ENCODE assay signal across 17 cellular contexts in the genomic region with DNA sequence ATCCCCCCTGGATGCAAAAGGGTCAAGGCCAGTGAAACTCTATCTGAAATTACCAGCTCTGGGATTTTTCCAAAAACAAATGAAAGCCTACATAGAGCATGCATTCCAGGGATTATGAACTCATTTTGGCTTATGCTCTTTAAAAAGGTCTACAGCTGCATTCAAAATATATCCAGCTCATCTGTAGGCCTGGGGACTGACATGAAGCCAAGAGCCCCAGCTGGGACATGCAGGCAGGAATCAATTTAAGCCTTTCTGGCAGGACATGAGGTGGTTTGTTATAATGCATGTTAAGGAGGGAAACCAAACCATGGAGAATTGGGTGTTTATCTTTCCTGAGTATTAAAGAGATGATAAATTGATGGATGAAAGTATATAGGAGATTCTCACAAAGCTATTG.
A peak's percentile ranks its signal among the peaks of the same experiment; 100 is the strongest.
DNase-seq lines count a peak whose midpoint lies in the region; ATAC-seq and TF ChIP-seq lines count a peak whose summit lies in the region.
"Had no signal": no experiment of that assay in that cellular context is flagged by ENCODE, and none has a peak within 500 bp of the region (broad histone marks: within the 10 kb centered on the region; RNA-seq: fewer than 3 reads in every experiment).

No MANE protein-coding gene starts in this region.

- no peak overlapping the region for H2BK5ac ChIP-seq in IMR-90 (ENCODE audit: low read depth, low read length, poor library complexity, severe bottlenecking)

- no peak overlapping the region for H2BK120ac ChIP-seq in IMR-90 (ENCODE audit: low read depth, low read length)

- H3K27ac ChIP-seq in AG04450 (ENCODE audit: low read depth, low read length) = no peak overlapping the region
- H3K27ac ChIP-seq in IMR-90 (ENCODE audit: insufficient read depth, low read length) = no peak overlapping the region
- H3K27ac ChIP-seq: A549 had no signal

- no peak for TF ChIP-seq RAD21 in IMR-90 (IDR thresholded peaks at IDR 0.05; ENCODE audit: low read length)

- POLR2A ChIA-PET in AG04450 (lab: Yijun Ruan, JAX) (interaction anchor here (1.0 kb wide), 1 partner anchor 57 kb away, joined by 3 read pairs; no protein-coding TSS in a partner anchor), IMR-90 (lab: Charles Lee; ENCODE audit: unreplicated experiment) (no interaction called here)

- dilution Hi-C loops in IMR-90 (cut with HindIII; ENCODE audit: low sequenced_read_pairs, unreplicated experiment) = no loop called here

- BruUV-seq in IMR-90 (replicated peaks; lab: Mats Ljungman, UMichigan) = no TSS peak

- H3K9ac ChIP-seq in IMR-90 (ENCODE audit: low read depth, low read length) = no peak overlapping the region

- H3K18ac ChIP-seq in IMR-90 (ENCODE audit: low read depth, low read length) = no peak overlapping the region; the same call in 1 of the 2 replicates

- no peak overlapping the region for H2BK15ac ChIP-seq in IMR-90 (ENCODE audit: low read depth, low read length)

- TF ChIP-seq POLR2A in IMR-90 (IDR thresholded peaks at IDR 0.05; ENCODE audit: low read depth, low read length) = no peak

- no peak overlapping the region for H3K56ac ChIP-seq in IMR-90 (ENCODE audit: extremely low read depth, insufficient read depth, low read length)

- no peak overlapping the region for H3K23ac ChIP-seq in IMR-90 (ENCODE audit: low read depth, low read length)

- H3K36me3 ChIP-seq in IMR-90 (ENCODE audit: control insufficient read depth, insufficient read depth, low read length) = no peaks in the 10 kb centered on the region

- H3K79me1 ChIP-seq in IMR-90 (ENCODE audit: low read depth in 1 of 2, low read length in 2 of 2) = no peaks in the 10 kb centered on the region

- CTCF ChIA-PET in AG04450 (lab: Charles Lee) = no interaction called here
- CTCF ChIA-PET in IMR-90 (lab: Yijun Ruan, JAX) = no interaction called here

- H3K9me1 ChIP-seq in IMR-90 (ENCODE audit: insufficient read depth, low read length) = no peaks in the 10 kb centered on the region

- H3K4me2 ChIP-seq in IMR-90 (ENCODE audit: low read depth, low read length) = no peak overlapping the region
- H3K4me2 ChIP-seq: A549 had no signal

- H4K20me1 ChIP-seq in IMR-90 (ENCODE audit: insufficient read depth, low read length) = no peaks in the 10 kb centered on the region

- H2AK9ac ChIP-seq in IMR-90 (replicated peaks; ENCODE audit: low read depth, low read length, poor library complexity) = no peak overlapping the region

- H3K27me3 ChIP-seq in AG04450 (ENCODE audit: control insufficient read depth, insufficient read depth, low read length) (no peaks in the 10 kb centered on the region), IMR-90 (ENCODE audit: control insufficient read depth, insufficient read depth, low read length) (0 out of 2 replicates have a peak, but pooled peaks cover 2% of the 10 kb centered on the region)

- H2AK5ac ChIP-seq in IMR-90 (ENCODE audit: low read depth, low read length) = no peak overlapping the region

- intact Hi-C loops in IMR-90 (cut with micrococcal nuclease) = no loop called here

- no peak overlapping the region for H4K5ac ChIP-seq in IMR-90 (ENCODE audit: low read depth, low read length)

- H3K9me3 ChIP-seq in AG04450 (ENCODE audit: control insufficient read depth, insufficient read depth, low read length) = no peaks in the 10 kb centered on the region
- H3K9me3 ChIP-seq in IMR-90 (ENCODE audit: control insufficient read depth, insufficient read depth, low read length) = no peaks in the 10 kb centered on the region
- H3K9me3 ChIP-seq: A549 had no signal

- ATAC-seq in IMR-90 (ENCODE audit: low read depth) (peak; percentile 56), HG03520 (IDR thresholded peaks at IDR 0.05; ENCODE audit: unreplicated experiment) (no peak), GM21619 (IDR thresholded peaks at IDR 0.05; ENCODE audit: unreplicated experiment) (no peak)
- ATAC-seq: A549, Panc1, Right ventricle myocardium inferior, SK-N-SH treated with all-trans-retinoic acid at 6 μM for 48 hours had no signal

- H4K8ac ChIP-seq in IMR-90 (ENCODE audit: low read depth in 2 of 2, low read length in 2 of 2) = no peak overlapping the region

- H2AFZ ChIP-seq in IMR-90 (replicated peaks; ENCODE audit: low read length, poor library complexity) = no peak overlapping the region

- no peak overlapping the region for H4K91ac ChIP-seq in IMR-90 (ENCODE audit: insufficient read depth, low read depth, low read length)

- TF ChIP-seq CTCF in AG04450 (IDR thresholded peaks at IDR 0.05; ENCODE audit: low read depth, low read length) = no peak
- TF ChIP-seq CTCF in IMR-90 (conservative IDR thresholded peaks at IDR 0.05; ENCODE audit: low read depth, low read length) = no peak
- no peak for TF ChIP-seq CTCF in astrocyte of the cerebellum (IDR thresholded peaks at IDR 0.05; ENCODE audit: low read depth, low read length, missing control alignments)

- in situ Hi-C loops in IMR-90 (cut with MboI; ENCODE audit: low sequenced_read_pairs) = no loop called here
- in situ Hi-C loops in astrocyte of the cerebellum (cut with HindIII; ENCODE audit: low sequenced_read_pairs) = no loop called here

- no peak overlapping the region for H3K4ac ChIP-seq in IMR-90 (ENCODE audit: low read depth, low read length)

- H3K4me3 ChIP-seq in AG04450 (ENCODE audit: low read depth, low read length) (no peak overlapping the region), IMR-90 (ENCODE audit: insufficient read depth, low read depth, low read length) (no peak overlapping the region), astrocyte of the cerebellum (ENCODE audit: low read depth, low read length) (no peak overlapping the region)
- H3K4me3 ChIP-seq: A549 had no signal

- H3K4me1 ChIP-seq in IMR-90 (ENCODE audit: control insufficient read depth, insufficient read depth, low read length) = no peaks in the 10 kb centered on the region
- H3K4me1 ChIP-seq: A549 had no signal

- H2BK20ac ChIP-seq in IMR-90 (ENCODE audit: low read depth, low read length) = no peak overlapping the region

- DNase-seq in AG04450 (ENCODE audit: low read depth, low spot score) = peak; percentile 30
- DNase-seq in IMR-90 = peak; percentile 44
- DNase-seq in astrocyte of the cerebellum (ENCODE audit: low read depth) = peak; percentile 96
- peak; percentile 28 for DNase-seq in fibroblast of the conjunctiva (ENCODE audit: low read depth)
- no peak for DNase-seq in NK-92 treated with Interleukin-12 subunit alpha and Interleukin-12 subunit beta, amount 100 ng/mL, for 24 hours (lab: John Stamatoyannopoulos, UW)
- no peak for DNase-seq in Kasumi-1 (lab: John Stamatoyannopoulos, UW)
- DNase-seq: CD4-positive, alpha-beta memory T cell; Karpas-422; NCI-H1436 treated with DMSO at 0.1 percent for 48 hours; NCI-H2227 treated with DMSO at 0.1 percent for 48 hours; NCI-H526 treated with DMSO at 0.1 percent for 48 hours had no signal

- no peak overlapping the region for H3K14ac ChIP-seq in IMR-90 (replicated peaks; ENCODE audit: low read depth, low read length)

TF ChIP-seq in IMR-90, 13 proteins besides CTCF, POLR2A, EP300 and RAD21:
- TF ChIP-seq FOS (IDR thresholded peaks at IDR 0.05; ENCODE audit: low read depth, low read length) = no peak

Comparison
In these comparisons a context has a peak if more than half of its experiments do, and no peak if none do; other contexts are left out.
1. DNase-seq: peak in AG04450 (single experiment), IMR-90 (single experiment), astrocyte of the cerebellum (single experiment) and fibroblast of the conjunctiva (single experiment); none in NK-92 treated with Interleukin-12 subunit alpha and Interleukin-12 subunit beta, amount 100 ng/mL, for 24 hours (single experiment) and Kasumi-1 (0 of 2).